8 cellular contexts compared by ENCODE assay signal in genomic region chr2:237692601-237693079, GRCh38.
DNase-seq lines count a peak whose midpoint lies in the region; ATAC-seq and TF ChIP-seq lines count a peak whose summit lies in the region.

No MANE protein-coding gene starts in this region.

- H3K4me3 ChIP-seq in GM06990 (replicated peaks; ENCODE audit: low read depth, low read length), result peak overlapping the region; percentile 81
- peak overlapping the region; percentile 95 for H3K4me3 ChIP-seq in OCI-LY3 (ENCODE audit: low read length)
- H3K4me3 ChIP-seq in choroid plexus epithelial cell (ENCODE audit: low read depth, low read length), result peak overlapping the region; percentile 78
- H3K4me3 ChIP-seq in lower lobe of right lung, result peak overlapping the region; percentile 83
- H3K4me3 ChIP-seq in tibial nerve, result peak overlapping the region; percentile 85 to 95 (median 91)

- no peak for TF ChIP-seq CTCF in GM06990 (IDR thresholded peaks at IDR 0.05; ENCODE audit: insufficient read depth, low read length, poor library complexity, severe bottlenecking)
- no peak for TF ChIP-seq CTCF in OCI-LY3 (IDR thresholded peaks at IDR 0.05; ENCODE audit: low read depth, low read length)
- no peak for TF ChIP-seq CTCF in choroid plexus epithelial cell (conservative IDR thresholded peaks at IDR 0.05; ENCODE audit: low read depth, low read length)
- TF ChIP-seq CTCF in lower lobe of right lung (IDR thresholded peaks at IDR 0.05), result no peak
- no peak for TF ChIP-seq CTCF in tibial nerve (IDR thresholded peaks at IDR 0.05)

- H3K9me3 ChIP-seq in OCI-LY3 (ENCODE audit: insufficient read depth, low read length) (no peaks in the 10 kb centered on the region), lower lobe of right lung (no peaks in the 10 kb centered on the region), tibial nerve (no peaks in the 10 kb centered on the region)

- peaks cover 42% of the 10 kb centered on the region for H4K20me1 ChIP-seq in OCI-LY3 (ENCODE audit: insufficient read depth, low read length)

- no peaks in the 10 kb centered on the region for H3K36me3 ChIP-seq in GM06990 (ENCODE audit: control insufficient read depth, insufficient read depth, low read length)
- no peaks in the 10 kb centered on the region for H3K36me3 ChIP-seq in OCI-LY3 (replicated peaks; ENCODE audit: low read depth, low read length)
- H3K36me3 ChIP-seq in lower lobe of right lung, result no peaks in the 10 kb centered on the region
- no peaks in the 10 kb centered on the region for H3K36me3 ChIP-seq in tibial nerve

- WGBS in tibial nerve, 2 donors, result 0 to 2% methylated on average over 28 to 35 of the region's 36 CpGs

- peak overlapping the region; percentile 96 for H3K4me2 ChIP-seq in OCI-LY3 (ENCODE audit: low read length)

- peaks cover 52% of the 10 kb centered on the region for H3K79me2 ChIP-seq in OCI-LY3 (ENCODE audit: low read length)

- intact Hi-C loops in lower lobe of right lung (cut with DNase I), result no loop called here

- no peak overlapping the region for H2AFZ ChIP-seq in OCI-LY3 (ENCODE audit: low read depth, low read length)

- DNase-seq in GM06990 (ENCODE audit: extremely low read depth, insufficient read length), result no peak
- peak; percentile 32 for DNase-seq in HCEC 1CT
- no peak for DNase-seq in choroid plexus epithelial cell (ENCODE audit: low read depth)
- DNase-seq in lower lobe of right lung, result peak; percentile 66
- DNase-seq in tibial nerve (ENCODE audit: low spot score in 2 of 2), result no peak
- DNase-seq in iPS-NIHi7 (ENCODE audit: extremely low spot score), result no peak
- DNase-seq in central memory CD4-positive, alpha-beta T cell, result no peak

- TF ChIP-seq EP300 in tibial nerve (IDR thresholded peaks at IDR 0.05), result peak in 1 of 2 donors; percentile 11

- H3K27ac ChIP-seq in OCI-LY3 (ENCODE audit: low read length) (peak overlapping the region; percentile 48), lower lobe of right lung (peak overlapping the region; percentile 99), tibial nerve (peak overlapping the region; percentile 87 to 97 (median 96))

- no peak for TF ChIP-seq POLR2A in tibial nerve (IDR thresholded peaks at IDR 0.05)

- H3K4me1 ChIP-seq in OCI-LY3 (ENCODE audit: low read length) (peaks cover 50% of the 10 kb centered on the region), lower lobe of right lung (peaks cover 83% of the 10 kb centered on the region), tibial nerve (peaks cover 0 to 77% (median 52%) of the 10 kb centered on the region in 4 donors)

- ATAC-seq in lower lobe of right lung, result peak; percentile 0 to 13

- peak overlapping the region; percentile 83 for H3K9ac ChIP-seq in OCI-LY3 (ENCODE audit: low read length)

- H3K27me3 ChIP-seq in GM06990 (replicated peaks; ENCODE audit: control insufficient read depth, insufficient read depth, low read length) (no peaks in the 10 kb centered on the region), OCI-LY3 (ENCODE audit: low read depth, low read length) (peaks cover 12% of the 10 kb centered on the region), lower lobe of right lung (ENCODE audit: low read depth) (no peaks in the 10 kb centered on the region), tibial nerve (no peaks in the 10 kb centered on the region)

Comparison
In these comparisons a context has a peak if more than half of its experiments do, and no peak if none do; other contexts are left out.
1. DNase-seq: peak in HCEC 1CT (single experiment) and lower lobe of right lung (single experiment); none in GM06990 (single experiment), choroid plexus epithelial cell (single experiment), tibial nerve (0 of 2), iPS-NIHi7 (single experiment) and central memory CD4-positive, alpha-beta T cell (single experiment).
2. H3K27ac ChIP-seq: peak in every context shown above with its lines; median percentile 99 in lower lobe of right lung; 96 in tibial nerve; 48 in OCI-LY3.
3. Peak in every context shown above with its lines, with median percentiles within 50 percentile points of each other: H3K4me3 ChIP-seq.